Comparison of ENCODE assay signal across 8 cellular contexts in the genomic region with DNA sequence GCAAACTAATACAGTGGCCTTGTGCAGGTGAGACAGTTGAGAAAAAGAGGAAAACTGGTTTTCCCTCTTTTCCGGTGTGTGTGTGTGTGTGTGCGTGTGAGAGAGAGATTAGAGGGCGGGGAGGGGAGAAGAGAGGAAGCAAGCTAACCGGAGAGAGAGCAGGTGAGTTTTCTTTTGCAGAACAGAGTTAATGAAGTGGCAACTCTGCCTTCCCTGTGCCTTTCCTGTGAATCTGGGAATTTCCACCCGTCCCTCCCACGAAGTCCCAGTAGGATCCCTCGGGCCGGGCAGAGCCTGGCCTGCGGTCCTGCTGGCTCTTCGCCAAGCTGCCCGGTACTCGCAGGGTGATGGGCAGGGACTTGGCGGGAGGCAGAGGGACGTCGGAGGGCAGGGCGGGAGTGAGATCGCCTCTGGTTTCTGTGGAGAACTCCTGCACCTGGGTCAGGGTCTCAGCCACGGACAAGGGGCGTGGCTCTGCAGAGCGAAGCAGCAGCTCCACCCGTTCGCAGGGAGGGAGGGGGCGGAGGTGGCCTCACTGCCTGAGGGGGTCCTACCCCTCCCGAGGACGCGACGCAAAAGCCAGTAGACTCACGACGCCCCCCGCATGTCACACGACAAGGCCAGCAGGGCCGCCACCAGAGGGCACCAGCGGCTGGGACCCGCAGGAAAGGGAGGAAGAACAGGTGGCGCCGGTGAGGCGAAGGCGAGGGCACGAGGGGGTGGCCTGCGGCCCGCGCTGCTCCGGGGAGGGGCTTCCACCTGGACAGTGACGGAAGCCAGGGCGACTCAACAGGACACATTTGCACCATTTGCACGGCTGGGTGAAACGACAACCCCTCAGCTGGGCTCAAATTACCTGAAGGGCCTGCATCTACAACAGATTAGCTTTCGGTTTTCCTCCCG. TPM values are rescaled to one million over a fixed set of nuclear protein-coding genes. Genes with fewer than 3 reads are reported as not detected.
DNase-seq lines count a peak whose midpoint lies in the region; ATAC-seq and TF ChIP-seq lines count a peak whose summit lies in the region.

No MANE protein-coding gene starts in this region.

- H3K4me3 Mint-ChIP-seq in CD8-positive, alpha-beta T cell, result peak overlapping the region; percentile 83
- H3K4me3 Mint-ChIP-seq in memory B cell, result peak overlapping the region; percentile 83

- peak; percentile 47 to 84 (median 73) for DNase-seq in CD8-positive, alpha-beta T cell
- DNase-seq in NCI-H2227 (lab: John Stamatoyannopoulos, UW; ENCODE audit: unreplicated experiment) (peak; percentile 89), memory B cell (ENCODE audit: low spot score in 2 of 2) (peak; percentile 71 to 78)
- DNase-seq in activated CD4-positive, alpha-beta T cell treated with anti-CD3 and anti-CD28 coated beads, Interleukin-2, amount 50 U/mL, for 1 hour, result peak; percentile 71
- peak; percentile 46 to 57 for DNase-seq in stimulated activated CD8-positive, alpha-beta memory T cell treated with anti-CD3 and anti-CD28 coated beads, Interleukin-15, amount 100 ng/mL, for 4 hours (ENCODE audit: low read depth in 2 of 2)

- intact Hi-C loops in CD8-positive, alpha-beta T cell (cut with DNase I, micrococcal nuclease), result loop anchor here (1.0 to 5.0 kb wide), 5 partner anchors 61 to 1749 kb away; a partner anchor contains a TSS

- no peaks in the 10 kb centered on the region for H3K27me3 ChIP-seq in CD8-positive, alpha-beta T cell (ENCODE audit: insufficient read depth, low read length)
- no peaks in the 10 kb centered on the region for H3K27me3 ChIP-seq in duodenal mucosa (ENCODE audit: control insufficient read depth in 1 of 2, insufficient read depth in 2 of 2, low read length in 2 of 2)

- H3K9me3 Mint-ChIP-seq in CD8-positive, alpha-beta T cell, result peaks cover 4% of the 10 kb centered on the region
- H3K9me3 Mint-ChIP-seq in memory B cell, result peaks cover 3% of the 10 kb centered on the region

- peaks cover under 1% of the 10 kb centered on the region for H3K27me3 Mint-ChIP-seq in CD8-positive, alpha-beta T cell (ENCODE audit: low read depth)
- peaks cover 2% of the 10 kb centered on the region for H3K27me3 Mint-ChIP-seq in memory B cell

- H3K9ac ChIP-seq in duodenal mucosa (ENCODE audit: low read depth in 1 of 2, low read length in 2 of 2), result peak overlapping the region; percentile 65 to 76

- H3K4me3 ChIP-seq in CD8-positive, alpha-beta T cell (ENCODE audit: low read depth, low read length), result peak overlapping the region; percentile 40
- H3K4me3 ChIP-seq in HEK293 (ENCODE audit: low read depth, low read length) (peak overlapping the region; percentile 25), duodenal mucosa (ENCODE audit: low read depth in 1 of 2, low read length in 2 of 2) (peak overlapping the region; percentile 80 to 90)

- H3K4me1 Mint-ChIP-seq in CD8-positive, alpha-beta T cell (ENCODE audit: low read depth), result peaks cover 15% of the 10 kb centered on the region
- H3K4me1 Mint-ChIP-seq in memory B cell, result peaks cover 14% of the 10 kb centered on the region

- CTCF ChIA-PET in CD8-positive, alpha-beta T cell (lab: Charles Lee), result interaction anchor here (0.6 to 2.2 kb wide), 19 partner anchors 9 to 279 kb away, joined by 3 to 16 read pairs (median 4); no protein-coding TSS in a partner anchor
- CTCF ChIA-PET in HEK293 (lab: Yijun Ruan, JAX), result interaction anchor here (0.5 to 3.0 kb wide), 37 partner anchors 9 to 1000 kb away, joined by 3 to 32 read pairs (median 5); a partner anchor contains a TSS

- H3K4me1 ChIP-seq in CD8-positive, alpha-beta T cell (ENCODE audit: insufficient read depth, low read length), result peaks cover 7% of the 10 kb centered on the region
- H3K4me1 ChIP-seq in HEK293 (ENCODE audit: control insufficient read depth, insufficient read depth, low read length) (no peaks in the 10 kb centered on the region), duodenal mucosa (ENCODE audit: control insufficient read depth in 1 of 2, insufficient read depth in 2 of 2, low read length in 2 of 2) (peaks cover 20% of the 10 kb centered on the region in 2 donors)

- no peaks in the 10 kb centered on the region for H3K9me3 ChIP-seq in CD8-positive, alpha-beta T cell (ENCODE audit: low read length)
- no peaks in the 10 kb centered on the region for H3K9me3 ChIP-seq in HEK293 (ENCODE audit: control insufficient read depth, insufficient read depth, low read depth, low read length)
- no peaks in the 10 kb centered on the region for H3K9me3 ChIP-seq in duodenal mucosa (ENCODE audit: control insufficient read depth in 1 of 2, low read length in 2 of 2)

- no peak overlapping the region for H3K27ac ChIP-seq in CD8-positive, alpha-beta T cell (ENCODE audit: low read depth, low read length)
- no peak overlapping the region; the same call in 1 of the 2 replicates for H3K27ac ChIP-seq in HEK293 (ENCODE audit: extremely low read depth, low read depth, low read length)
- no peak overlapping the region for H3K27ac ChIP-seq in duodenal mucosa (ENCODE audit: low read depth, low read length)

- no peaks in the 10 kb centered on the region for H3K36me3 ChIP-seq in CD8-positive, alpha-beta T cell (ENCODE audit: insufficient read depth, low read length)
- H3K36me3 ChIP-seq in HEK293 (ENCODE audit: control insufficient read depth in 2 of 2, insufficient read depth in 1 of 2, low read length in 2 of 2) (no peaks in the 10 kb centered on the region), duodenal mucosa (ENCODE audit: control insufficient read depth in 1 of 2, insufficient read depth in 2 of 2, low read length in 2 of 2) (no peaks in the 10 kb centered on the region)

- POLR2A ChIA-PET in CD8-positive, alpha-beta T cell (lab: Charles Lee), result interaction anchor here (0.8 kb wide), 1 partner anchor 56 kb away, joined by 3 read pairs; no protein-coding TSS in a partner anchor
- POLR2A ChIA-PET in HEK293 (lab: Yijun Ruan, JAX), result interaction anchor here (1.3 kb wide), 1 partner anchor 299 kb away, joined by 3 read pairs; a partner anchor contains a TSS

- TF ChIP-seq CTCF in CD8-positive, alpha-beta T cell (IDR thresholded peaks at IDR 0.05), result peak; percentile 67
- TF ChIP-seq CTCF in HEK293 (tag by site-specific recombination; IDR thresholded peaks at IDR 0.05), result peak; percentile 99

- H3K27ac Mint-ChIP-seq in CD8-positive, alpha-beta T cell, result no peak overlapping the region
- no peak overlapping the region for H3K27ac Mint-ChIP-seq in memory B cell

- H3K36me3 Mint-ChIP-seq in CD8-positive, alpha-beta T cell, result no peaks in the 10 kb centered on the region
- no peaks in the 10 kb centered on the region for H3K36me3 Mint-ChIP-seq in memory B cell

- ATAC-seq in CD8-positive, alpha-beta T cell, result peak; percentile 93
- ATAC-seq in memory B cell (ENCODE audit: low read depth) (peak; percentile 94), GM21390 (IDR thresholded peaks at IDR 0.05; ENCODE audit: unreplicated experiment) (no peak)

TF ChIP-seq in HEK293, 187 proteins besides CTCF, POLR2A, EP300 and RAD21 (continues in another document):
- TF ChIP-seq ZNF830 (tag by site-specific recombination; IDR thresholded peaks at IDR 0.05; ENCODE audit: low read depth) (no peak), SP7 (tag by site-specific recombination; IDR thresholded peaks at IDR 0.05) (peak; percentile 65; the same call in 1 of the 2 replicates), ZNF10 (tag by site-specific recombination; IDR thresholded peaks at IDR 0.05) (peak; percentile 64), ZNF843 (tag by site-specific recombination; IDR thresholded peaks at IDR 0.05) (0 out of 2 replicates have a peak, but pooled peaks have one; percentile 28), ZNF747 (tag by site-specific recombination; IDR thresholded peaks at IDR 0.05) (no peak), ZNF324 (tag by site-specific recombination; IDR thresholded peaks at IDR 0.05) (no peak), ZBTB21 (tag by site-specific recombination; IDR thresholded peaks at IDR 0.05) (no peak), GLI2 (tag by site-specific recombination; IDR thresholded peaks at IDR 0.05; ENCODE audit: borderline replicate concordance, low read depth) (no peak), MYNN (tag by site-specific recombination; IDR thresholded peaks at IDR 0.05; ENCODE audit: borderline replicate concordance) (0 out of 2 replicates have a peak, but pooled peaks have one; percentile 30), ZNF202 (tag by site-specific recombination; IDR thresholded peaks at IDR 0.05; ENCODE audit: borderline replicate concordance) (no peak), ZSCAN16 (tag by site-specific recombination; IDR thresholded peaks at IDR 0.05) (no peak), ZNF791 (tag by site-specific recombination; IDR thresholded peaks at IDR 0.05) (no peak), TRIM28 (IDR thresholded peaks at IDR 0.05; ENCODE audit: borderline replicate concordance, low read length) (no peak)

RNA-seq across cellular contexts. Expression of a gene that starts 51.2 kb away (rescaled TPM):
- not detected for total RNA-seq in CD8-positive, alpha-beta T cell

RNA-seq across cellular contexts. Expression of a gene that starts 59.2 kb away (rescaled TPM):
- total RNA-seq in CD8-positive, alpha-beta T cell, result 1 to 10 TPM; 2.1 to 3.4 TPM

Comparison
In these comparisons a context has a peak if more than half of its experiments do, and no peak if none do; other contexts are left out.
1. H3K4me3 ChIP-seq: peak in every context shown above with its lines; median percentile 85 in duodenal mucosa; 40 in CD8-positive, alpha-beta T cell; 25 in HEK293.